Comparison of ENCODE assay signal across 14 cellular contexts in the genomic region with DNA sequence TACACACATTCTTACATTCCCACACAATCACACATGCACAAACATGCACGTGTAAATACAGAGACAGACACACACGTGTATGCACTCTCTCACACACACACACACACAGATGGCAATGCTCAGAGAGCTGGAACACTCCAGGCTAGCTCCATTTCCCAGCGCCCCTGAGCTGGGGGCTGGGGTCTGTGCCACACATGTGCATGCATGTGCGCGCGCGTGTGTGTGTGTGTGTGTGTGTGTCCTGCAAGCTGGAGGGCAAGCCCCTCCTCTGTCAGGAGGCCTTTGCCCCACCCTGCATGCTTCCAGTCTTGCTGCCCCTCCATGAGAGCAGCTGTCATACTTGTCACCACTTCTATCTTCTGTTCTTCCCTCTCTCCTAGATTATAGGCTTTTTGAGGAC. TPM values are rescaled to one million over a fixed set of nuclear protein-coding genes. Genes with fewer than 3 reads are reported as not detected.
A peak's percentile ranks its signal among the peaks of the same experiment; 100 is the strongest.
DNase-seq lines count a peak whose midpoint lies in the region; ATAC-seq and TF ChIP-seq lines count a peak whose summit lies in the region.
"Had no signal": no experiment of that assay in that cellular context is flagged by ENCODE, and none has a peak within 500 bp of the region (broad histone marks: within the 10 kb centered on the region; RNA-seq: fewer than 3 reads in every experiment).

No MANE protein-coding gene starts in this region.

- no peaks in the 10 kb centered on the region for H3K36me3 Mint-ChIP-seq in effector memory CD8-positive, alpha-beta T cell (ENCODE audit: insufficient read depth)
- H3K36me3 Mint-ChIP-seq: CD4-positive, alpha-beta memory T cell had no signal

- peak overlapping the region; percentile 85 for H2BK5ac ChIP-seq in IMR-90 (ENCODE audit: low read depth, low read length, poor library complexity, severe bottlenecking)

- H3K23ac ChIP-seq in IMR-90 (ENCODE audit: low read depth, low read length), result no peak overlapping the region

- POLR2A ChIA-PET in IMR-90 (lab: Charles Lee; ENCODE audit: unreplicated experiment), result no interaction called here

- H3K27ac ChIP-seq in IMR-90 (ENCODE audit: insufficient read depth, low read length) (no peak overlapping the region), coronary artery (no peak overlapping the region), testis (no peak overlapping the region), gastrocnemius medialis (no peak overlapping the region)
- H3K27ac ChIP-seq: C4-2B had no signal

- no peak overlapping the region for H3K14ac ChIP-seq in IMR-90 (replicated peaks; ENCODE audit: low read depth, low read length)

- ATAC-seq in IMR-90 (ENCODE audit: low read depth), result no peak
- no peak for ATAC-seq in left lobe of liver
- no peak for ATAC-seq in gastrocnemius medialis
- no peak for ATAC-seq in effector memory CD8-positive, alpha-beta T cell (replicated peaks)

- peaks cover 11% of the 10 kb centered on the region; the same call in 1 of the 2 replicates for H3K9me1 ChIP-seq in IMR-90 (ENCODE audit: insufficient read depth, low read length)

- peaks cover 5% of the 10 kb centered on the region; the same call in 1 of the 2 replicates for H3K9me3 ChIP-seq in IMR-90 (ENCODE audit: control insufficient read depth, insufficient read depth, low read length)
- no peaks in the 10 kb centered on the region for H3K9me3 ChIP-seq in testis
- H3K9me3 ChIP-seq in gastrocnemius medialis, result no peaks in the 10 kb centered on the region
- H3K9me3 ChIP-seq: HAP-1 had no signal

- CTCF ChIA-PET in IMR-90 (lab: Yijun Ruan, JAX), result no interaction called here

- no peak overlapping the region for H3K18ac ChIP-seq in IMR-90 (ENCODE audit: low read depth, low read length)

- intact Hi-C loops in IMR-90 (cut with micrococcal nuclease) (no loop called here), testis (cut with DNase I; ENCODE audit: low total_unique reads) (no loop called here), gastrocnemius medialis (cut with DNase I; ENCODE audit: low total_unique reads) (no loop called here)

- no peaks in the 10 kb centered on the region; the same call in 1 of the 2 replicates for H4K20me1 ChIP-seq in IMR-90 (ENCODE audit: insufficient read depth, low read length)

- H3K4me3 ChIP-seq in IMR-90 (ENCODE audit: insufficient read depth, low read depth, low read length), result no peak overlapping the region
- no peak overlapping the region for H3K4me3 ChIP-seq in coronary artery
- H3K4me3 ChIP-seq in testis, result no peak overlapping the region
- no peak overlapping the region for H3K4me3 ChIP-seq in gastrocnemius medialis
- H3K4me3 ChIP-seq: HAP-1 had no signal

- H3K9me3 Mint-ChIP-seq in effector memory CD8-positive, alpha-beta T cell, result no peaks in the 10 kb centered on the region
- H3K9me3 Mint-ChIP-seq: CD4-positive, alpha-beta memory T cell had no signal

- H3K4me1 Mint-ChIP-seq in effector memory CD8-positive, alpha-beta T cell (ENCODE audit: low read depth in 2 of 2), result no peaks in the 10 kb centered on the region
- H3K4me1 Mint-ChIP-seq: CD4-positive, alpha-beta memory T cell had no signal

- no peak for DNase-seq in IMR-90
- DNase-seq in coronary artery (ENCODE audit: low spot score), result peak; percentile 49
- DNase-seq in left lobe of liver (ENCODE audit: low spot score), result peak; percentile 28
- peak; percentile 0 for DNase-seq in testis
- no peak for DNase-seq in gastrocnemius medialis
- DNase-seq in effector memory CD8-positive, alpha-beta T cell, result no peak
- no peak for DNase-seq in HuH-7.5 (ENCODE audit: low spot score)
- DNase-seq: BE2C; CD4-positive, alpha-beta memory T cell; DMS79 treated with DMSO at 0.1 percent for 48 hours; EL; GOT3 had no signal

- no CpG with 5 or more reads among the region's 7 CpGs for WGBS in IMR-90 (ENCODE audit: extremely low coverage in 2 of 2, insufficient read length in 1 of 2), 2 experiments
- WGBS in testis, 2 donors, result 73 to 84% methylated on average over 7 of the region's 7 CpGs

- no peak overlapping the region for H2AK5ac ChIP-seq in IMR-90 (ENCODE audit: low read depth, low read length)

- H2BK20ac ChIP-seq in IMR-90 (ENCODE audit: low read depth, low read length), result no peak overlapping the region

- no peaks in the 10 kb centered on the region for H3K36me3 ChIP-seq in IMR-90 (ENCODE audit: control insufficient read depth, insufficient read depth, low read length)
- no peaks in the 10 kb centered on the region for H3K36me3 ChIP-seq in testis (ENCODE audit: low read depth, missing control alignments)
- no peaks in the 10 kb centered on the region for H3K36me3 ChIP-seq in gastrocnemius medialis
- H3K36me3 ChIP-seq: BE2C, HAP-1 had no signal

- H3K4me2 ChIP-seq in IMR-90 (ENCODE audit: low read depth, low read length), result no peak overlapping the region

- no peak overlapping the region for H2BK15ac ChIP-seq in IMR-90 (ENCODE audit: low read depth, low read length)

- H3K27me3 ChIP-seq in IMR-90 (ENCODE audit: control insufficient read depth, insufficient read depth, low read length), result peaks cover 16% of the 10 kb centered on the region
- no peaks in the 10 kb centered on the region for H3K27me3 ChIP-seq in testis
- no peaks in the 10 kb centered on the region for H3K27me3 ChIP-seq in gastrocnemius medialis
- H3K27me3 ChIP-seq: BE2C had no signal

- in situ Hi-C loops in IMR-90 (cut with MboI; ENCODE audit: low sequenced_read_pairs) (no loop called here), gastrocnemius medialis (cut with MboI; ENCODE audit: low sequenced_read_pairs in 4 of 4) (loop anchor here in 1 of 4 donors (25.0 kb wide), 1 partner anchor 237 kb away; no protein-coding TSS in a partner anchor)

- H4K8ac ChIP-seq in IMR-90 (ENCODE audit: low read depth in 2 of 2, low read length in 2 of 2), result no peak overlapping the region

- BruUV-seq in IMR-90 (replicated peaks; lab: Mats Ljungman, UMichigan), result no TSS peak

- H3K4ac ChIP-seq in IMR-90 (ENCODE audit: low read depth, low read length), result no peak overlapping the region

- no peaks in the 10 kb centered on the region for H3K4me1 ChIP-seq in IMR-90 (ENCODE audit: control insufficient read depth, insufficient read depth, low read length)
- H3K4me1 ChIP-seq in testis, result no peaks in the 10 kb centered on the region
- H3K4me1 ChIP-seq in gastrocnemius medialis, result no peaks in the 10 kb centered on the region
- H3K4me1 ChIP-seq: BE2C, HAP-1 had no signal

- no peak overlapping the region for H3K27ac Mint-ChIP-seq in effector memory CD8-positive, alpha-beta T cell
- H3K27ac Mint-ChIP-seq: CD4-positive, alpha-beta memory T cell had no signal

- no peak overlapping the region for H3K4me3 Mint-ChIP-seq in effector memory CD8-positive, alpha-beta T cell
- H3K4me3 Mint-ChIP-seq: CD4-positive, alpha-beta memory T cell had no signal

- no peak overlapping the region for H4K5ac ChIP-seq in IMR-90 (ENCODE audit: low read depth, low read length)

- dilution Hi-C loops in IMR-90 (cut with HindIII; ENCODE audit: low sequenced_read_pairs, unreplicated experiment), result loop anchor here (25.0 kb wide), 1 partner anchor 337 kb away; no protein-coding TSS in a partner anchor

- no peak overlapping the region for H3K9ac ChIP-seq in IMR-90 (ENCODE audit: low read depth, low read length)

- no peak overlapping the region for H4K91ac ChIP-seq in IMR-90 (ENCODE audit: insufficient read depth, low read depth, low read length)

- TF ChIP-seq CTCF in IMR-90 (conservative IDR thresholded peaks at IDR 0.05; ENCODE audit: low read depth, low read length), result no peak
- TF ChIP-seq CTCF in coronary artery (IDR thresholded peaks at IDR 0.05), result no peak
- TF ChIP-seq CTCF in testis (IDR thresholded peaks at IDR 0.05), result no peak
- TF ChIP-seq CTCF in gastrocnemius medialis (IDR thresholded peaks at IDR 0.05 in 4 of 5, conservative IDR thresholded peaks at IDR 0.05 in 1 of 5), result no peak

- TF ChIP-seq POLR2A in IMR-90 (IDR thresholded peaks at IDR 0.05; ENCODE audit: low read depth, low read length), result no peak
- no peak for TF ChIP-seq POLR2A in testis (IDR thresholded peaks at IDR 0.05)
- no peak for TF ChIP-seq POLR2A in gastrocnemius medialis (IDR thresholded peaks at IDR 0.05)

- H3K27me3 Mint-ChIP-seq in effector memory CD8-positive, alpha-beta T cell, result peaks cover 8 to 15% of the 10 kb centered on the region in 2 donors

- H3K56ac ChIP-seq in IMR-90 (ENCODE audit: extremely low read depth, insufficient read depth, low read length), result no peak overlapping the region

- no peak overlapping the region for H2BK120ac ChIP-seq in IMR-90 (ENCODE audit: low read depth, low read length)

- H3K79me1 ChIP-seq in IMR-90 (ENCODE audit: low read depth in 1 of 2, low read length in 2 of 2), result no peaks in the 10 kb centered on the region

- H2AK9ac ChIP-seq in IMR-90 (replicated peaks; ENCODE audit: low read depth, low read length, poor library complexity), result peak overlapping the region; percentile 74

- no peak for TF ChIP-seq RAD21 in IMR-90 (IDR thresholded peaks at IDR 0.05; ENCODE audit: low read length)

- H2AFZ ChIP-seq in IMR-90 (replicated peaks; ENCODE audit: low read length, poor library complexity), result no peak overlapping the region

TF ChIP-seq in IMR-90, 13 proteins besides CTCF, POLR2A, EP300 and RAD21:
- TF ChIP-seq, protein P1, sequence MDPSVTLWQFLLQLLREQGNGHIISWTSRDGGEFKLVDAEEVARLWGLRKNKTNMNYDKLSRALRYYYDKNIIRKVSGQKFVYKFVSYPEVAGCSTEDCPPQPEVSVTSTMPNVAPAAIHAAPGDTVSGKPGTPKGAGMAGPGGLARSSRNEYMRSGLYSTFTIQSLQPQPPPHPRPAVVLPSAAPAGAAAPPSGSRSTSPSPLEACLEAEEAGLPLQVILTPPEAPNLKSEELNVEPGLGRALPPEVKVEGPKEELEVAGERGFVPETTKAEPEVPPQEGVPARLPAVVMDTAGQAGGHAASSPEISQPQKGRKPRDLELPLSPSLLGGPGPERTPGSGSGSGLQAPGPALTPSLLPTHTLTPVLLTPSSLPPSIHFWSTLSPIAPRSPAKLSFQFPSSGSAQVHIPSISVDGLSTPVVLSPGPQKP (IDR thresholded peaks at IDR 0.05; ENCODE audit: borderline replicate concordance, low read depth, low read length), result no peak
- TF ChIP-seq RCOR1 (IDR thresholded peaks at IDR 0.05; ENCODE audit: insufficient replicate concordance, low read length) (no peak), FOS (IDR thresholded peaks at IDR 0.05; ENCODE audit: low read depth, low read length) (no peak), CHD1 (IDR thresholded peaks at IDR 0.05; ENCODE audit: low read depth, low read length) (no peak)
TF ChIP-seq in IMR-90: peak in this region for 0.

RNA-seq across cellular contexts. Expression of a gene that starts 16.6 kb away (rescaled TPM):
- total RNA-seq in IMR-90 (2012; rRNA removed) (28.7 and 31.1 TPM in 2 replicates), left lobe of liver (2.0 TPM), testis (1 to 10 TPM; 4.5 to 7.2 TPM), gastrocnemius medialis (10 to 100 TPM in 1 of 4 donors, 1 to 10 TPM in 3; 3.3 to 13.4 (median 5.7) TPM)
- polyA plus RNA-seq in IMR-90 (2012; rRNA removed) (25.0 and 28.4 TPM in 2 replicates), testis (ENCODE audit: insufficient read depth, low read depth, low replicate concordance) (7.0 TPM)
- 16.1 and 27.1 TPM in 2 replicates for polyA plus RNA-seq in IMR-90 (2012; cell fraction: cytosol; rRNA removed)
- 9.5 and 9.8 TPM in 2 replicates for polyA plus RNA-seq in IMR-90 (2012; cell fraction: nucleus; rRNA removed; ENCODE audit: low replicate concordance)
- total RNA-seq: CD4-positive, alpha-beta memory T cell had no signal
- polyA plus RNA-seq: CD4-positive, alpha-beta memory T cell had no signal

Comparison
In these comparisons a context has a peak if more than half of its experiments do, and no peak if none do; other contexts are left out.
1. DNase-seq: peak in coronary artery (single experiment), left lobe of liver (single experiment) and testis (single experiment); none in IMR-90 (single experiment), gastrocnemius medialis (0 of 2), effector memory CD8-positive, alpha-beta T cell (0 of 3) and HuH-7.5 (single experiment).